ENCODE assay signal across 7 cellular contexts in genomic region chr1:99405325-99405724, GRCh38.
DNase-seq lines count a peak whose midpoint lies in the region; ATAC-seq, FAIRE-seq and TF ChIP-seq lines count a peak whose summit lies in the region.
"Not testable (repeated sequence)": the region's sequence is repeated elsewhere in the genome, so short reads cannot be mapped to it uniquely, and the experiment has no call there.

No MANE protein-coding gene starts in this region.

- in situ Hi-C loops in HepG2 (cut with HindIII; ENCODE audit: extremely low pct_ligation_motif_present, low pct_unique_long_range_greater_than_20kb) = not testable (repeated sequence)

- H3K36me3 ChIP-seq in bronchial epithelial cell (ENCODE audit: control insufficient read depth, insufficient read depth, low read length); HepG2 (replicated peaks in 1 of 2; ENCODE audit: control insufficient read depth in 1 of 2, insufficient read depth in 2 of 2, low read length in 2 of 2): not testable (repeated sequence)

- H3K27me3 ChIP-seq in bronchial epithelial cell (ENCODE audit: control insufficient read depth, insufficient read depth, low read length); HepG2 (ENCODE audit: control insufficient read depth in 1 of 2, insufficient read depth in 2 of 2, low read length in 2 of 2): not testable (repeated sequence)

- not testable (repeated sequence) for H3K9ac ChIP-seq in HepG2 (ENCODE audit: insufficient read depth, low read depth, low read length)

- POLR2A ChIA-PET in HepG2 (lab: Yijun Ruan, JAX) = not testable (repeated sequence)

- H3K4me1 ChIP-seq in HepG2 (ENCODE audit: insufficient read depth, low read length) = not testable (repeated sequence)

- H2AFZ ChIP-seq in HepG2 (ENCODE audit: low read length) = not testable (repeated sequence)

- not testable (repeated sequence) for TF ChIP-seq CTCF in bronchial epithelial cell (IDR thresholded peaks at IDR 0.05; ENCODE audit: insufficient read depth, low read length, severe bottlenecking); HepG2 (CRISPR knock-in tag; IDR thresholded peaks at IDR 0.05)

- H4K20me1 ChIP-seq in HepG2 (ENCODE audit: insufficient read depth, low read length) = not testable (repeated sequence)

- intact Hi-C loops in HepG2 (cut with micrococcal nuclease; ENCODE audit: unreplicated experiment) = not testable (repeated sequence)

- H3K4me2 ChIP-seq in HepG2 (ENCODE audit: low read depth, low read length) = not testable (repeated sequence)

- 24% methylated on average over 9 of the region's 9 CpGs for WGBS in HepG2 (ENCODE audit: low lambda C conversion rate)

- not testable (repeated sequence) for BruUV-seq in HepG2 (replicated peaks; lab: Mats Ljungman, UMichigan)

- TF ChIP-seq RAD21 in HepG2 (CRISPR knock-in tag; IDR thresholded peaks at IDR 0.05) = not testable (repeated sequence)

- TF ChIP-seq POLR2A in HepG2 (IDR thresholded peaks at IDR 0.05; ENCODE audit: insufficient read depth in 1 of 2, low read depth in 2 of 2, low read length in 2 of 2) = not testable (repeated sequence)

- not testable (repeated sequence) for H3K9me3 ChIP-seq in HepG2 (ENCODE audit: low read length)

- not testable (repeated sequence) for TF ChIP-seq EP300 in HepG2 (IDR thresholded peaks at IDR 0.05; ENCODE audit: low read depth in 2 of 2, low read length in 2 of 2); HepG2 (CRISPR knock-in tag; IDR thresholded peaks at IDR 0.05; ENCODE audit: borderline replicate concordance)

- not testable (repeated sequence) for ATAC-seq in HepG2

- not testable (repeated sequence) for H3K27ac ChIP-seq in HepG2 (ENCODE audit: extremely low read length, insufficient read depth, low read length)

- not testable (repeated sequence) for H3K4me3 ChIP-seq in bronchial epithelial cell (ENCODE audit: low read depth, low read length); HepG2 (replicated peaks in 1 of 3; ENCODE audit: insufficient read depth in 1 of 3, low read depth in 2 of 3, low read length in 3 of 3)

- not testable (repeated sequence) for FAIRE-seq in bronchial epithelial cell (lab: Jason Lieb, UNC); HepG2 (lab: Jason Lieb, UNC)

- DNase-seq in DMS53 (lab: John Stamatoyannopoulos, UW) = peak; percentile 90
- peak; percentile 16 for DNase-seq in HT-29 (ENCODE audit: low spot score)
- peak; percentile 53 for DNase-seq in NCI-H2029 (lab: John Stamatoyannopoulos, UW)
- peak; percentile 70 for DNase-seq in NCI-H2171 treated with DMSO at 0.1 percent for 48 hours (lab: John Stamatoyannopoulos, UW)
- peak; percentile 39 for DNase-seq in SHP77 treated with DMSO at 0.1 percent for 48 hours (lab: John Stamatoyannopoulos, UW)
- peak; percentile 37 for DNase-seq in bronchial epithelial cell (ENCODE audit: low read depth)
- DNase-seq in HepG2 (ENCODE audit: low spot score) = peak; percentile 13

- not testable (repeated sequence) for H3K79me2 ChIP-seq in HepG2 (ENCODE audit: insufficient read depth, low read length)

- CTCF ChIA-PET in HepG2 (lab: Yijun Ruan, JAX; ENCODE audit: low intra/inter-chr PET ratio, low total read pairs) = not testable (repeated sequence)

TF ChIP-seq in HepG2, 621 proteins besides CTCF, POLR2A, EP300 and RAD21:
- TF ChIP-seq, protein P1, sequence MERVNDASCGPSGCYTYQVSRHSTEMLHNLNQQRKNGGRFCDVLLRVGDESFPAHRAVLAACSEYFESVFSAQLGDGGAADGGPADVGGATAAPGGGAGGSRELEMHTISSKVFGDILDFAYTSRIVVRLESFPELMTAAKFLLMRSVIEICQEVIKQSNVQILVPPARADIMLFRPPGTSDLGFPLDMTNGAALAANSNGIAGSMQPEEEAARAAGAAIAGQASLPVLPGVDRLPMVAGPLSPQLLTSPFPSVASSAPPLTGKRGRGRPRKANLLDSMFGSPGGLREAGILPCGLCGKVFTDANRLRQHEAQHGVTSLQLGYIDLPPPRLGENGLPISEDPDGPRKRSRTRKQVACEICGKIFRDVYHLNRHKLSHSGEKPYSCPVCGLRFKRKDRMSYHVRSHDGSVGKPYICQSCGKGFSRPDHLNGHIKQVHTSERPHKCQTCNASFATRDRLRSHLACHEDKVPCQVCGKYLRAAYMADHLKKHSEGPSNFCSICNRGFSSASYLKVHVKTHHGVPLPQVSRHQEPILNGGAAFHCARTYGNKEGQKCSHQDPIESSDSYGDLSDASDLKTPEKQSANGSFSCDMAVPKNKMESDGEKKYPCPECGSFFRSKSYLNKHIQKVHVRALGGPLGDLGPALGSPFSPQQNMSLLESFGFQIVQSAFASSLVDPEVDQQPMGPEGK (CRISPR knock-in tag; IDR thresholded peaks at IDR 0.05) = peak; percentile 33; the same call in 1 of the 2 replicates
- TF ChIP-seq FOXA1 (IDR thresholded peaks at IDR 0.05) = not testable (repeated sequence)
- peak; percentile 71 for TF ChIP-seq FOXA1 (CRISPR knock-in tag; IDR thresholded peaks at IDR 0.05)
- TF ChIP-seq FOXA3 (CRISPR knock-in tag; IDR thresholded peaks at IDR 0.05) = 0 out of 2 replicates have a peak, but pooled peaks have one; percentile 32

Comparison
In these comparisons a context has a peak if more than half of its experiments do, and no peak if none do; other contexts are left out.
1. DNase-seq: peak in every context shown above with its lines; median percentile 90 in DMS53; 70 in NCI-H2171 treated with DMSO at 0.1 percent for 48 hours; 53 in NCI-H2029; 39 in SHP77 treated with DMSO at 0.1 percent for 48 hours; 37 in bronchial epithelial cell; 16 in HT-29; 13 in HepG2.